33 cellular contexts compared by ENCODE assay signal in the genomic region with DNA sequence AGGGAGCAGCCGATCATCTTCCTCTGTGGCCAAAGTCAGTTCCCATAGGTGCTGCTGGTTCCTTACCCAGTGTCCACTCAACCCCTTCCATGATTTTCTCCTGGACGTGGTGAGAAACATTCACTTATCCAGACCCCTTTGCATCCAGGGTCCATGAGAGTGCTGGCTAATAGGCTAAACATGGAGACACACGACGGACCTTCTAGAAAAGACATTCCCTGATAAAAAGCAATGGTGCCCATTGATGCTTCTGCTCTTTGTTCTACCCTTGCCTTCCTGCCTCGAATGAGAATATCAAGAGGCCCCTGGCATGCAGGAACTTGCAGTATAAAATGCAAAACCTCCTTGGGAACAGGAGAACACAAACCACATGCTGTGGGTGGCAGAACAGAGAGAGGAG. TPM values are rescaled to one million over a fixed set of nuclear protein-coding genes. Genes with fewer than 3 reads are reported as not detected.
"Had no signal": no experiment of that assay in that cellular context is flagged by ENCODE, and none has a peak within 500 bp of the region (broad histone marks: within the 10 kb centered on the region; RNA-seq: fewer than 3 reads in every experiment).

No MANE protein-coding gene starts in this region.

- H2AFZ ChIP-seq: hepatocyte had no signal

- H3K9me3 ChIP-seq: left ventricle myocardium inferior, mucosa of descending colon, pancreas, prostate gland, sigmoid colon, stomach, testis, thyroid gland, transverse colon, upper lobe of left lung, vagina had no signal

- H3K4me3 ChIP-seq: hepatocyte, left ventricle myocardium inferior, lung, mucosa of descending colon, pancreas, prostate gland, sigmoid colon, smooth muscle cell, stomach, testis, thyroid gland, transverse colon, upper lobe of left lung, vagina had no signal

- H3K36me3 Mint-ChIP-seq: naive thymus-derived CD4-positive, alpha-beta T cell; natural killer cell treated with Interleukin-12 subunit alpha and Interleukin-12 subunit beta and Interleukin-15 and Interleukin-18, amount 100 ng/mL, for 72 hours; stimulated activated memory B cell treated with anti-CD40 and anti-IgM and Interleukin-4, amounts not matched to agents 10 μg/mL and 1 μg/mL and 100 μg/mL, for 72 hours had no signal

- H3K4me2 ChIP-seq: hepatocyte, smooth muscle cell had no signal

- H3K4me3 Mint-ChIP-seq: memory B cell; naive thymus-derived CD4-positive, alpha-beta T cell; natural killer cell treated with Interleukin-12 subunit alpha and Interleukin-12 subunit beta and Interleukin-15 and Interleukin-18, amount 100 ng/mL, for 72 hours; stimulated activated memory B cell treated with anti-CD40 and anti-IgM and Interleukin-4, amounts not matched to agents 10 μg/mL and 1 μg/mL and 100 μg/mL, for 72 hours had no signal

- ATAC-seq: mucosa of descending colon; naive thymus-derived CD4-positive, alpha-beta T cell; natural killer cell treated with Interleukin-12 subunit alpha and Interleukin-12 subunit beta and Interleukin-15 and Interleukin-18, amount 100 ng/mL, for 72 hours; pancreas; right cardiac atrium; stimulated activated memory B cell treated with anti-CD40 and anti-IgM and Interleukin-4, amounts not matched to agents 10 μg/mL and 1 μg/mL and 100 μg/mL, for 72 hours; stimulated activated naive CD8-positive, alpha-beta T cell treated with anti-CD3 and anti-CD28 coated beads, Interleukin-15, Interleukin-2, amounts not matched to agents 100 U/mL and 50 U/mL, for 24 hours had no signal

- H3K36me3 ChIP-seq: left ventricle myocardium inferior, pancreas, prostate gland, sigmoid colon, stomach, thyroid gland, transverse colon, upper lobe of left lung, vagina had no signal

- FAIRE-seq: pancreas had no signal

- H3K79me2 ChIP-seq: hepatocyte had no signal

- H3K4me1 Mint-ChIP-seq: memory B cell; naive thymus-derived CD4-positive, alpha-beta T cell; stimulated activated memory B cell treated with anti-CD40 and anti-IgM and Interleukin-4, amounts not matched to agents 10 μg/mL and 1 μg/mL and 100 μg/mL, for 72 hours had no signal

- H3K9me3 Mint-ChIP-seq: natural killer cell treated with Interleukin-12 subunit alpha and Interleukin-12 subunit beta and Interleukin-15 and Interleukin-18, amount 100 ng/mL, for 72 hours; stimulated activated memory B cell treated with anti-CD40 and anti-IgM and Interleukin-4, amounts not matched to agents 10 μg/mL and 1 μg/mL and 100 μg/mL, for 72 hours had no signal

- H3K27ac ChIP-seq: hepatocyte, left ventricle myocardium inferior, pancreas, prostate gland, sigmoid colon, stomach, testis, thyroid gland, transverse colon, upper lobe of left lung, vagina had no signal

- H3K27me3 ChIP-seq: hepatocyte, pancreas, sigmoid colon, testis, thyroid gland, transverse colon, upper lobe of left lung, vagina had no signal

- H3K27ac Mint-ChIP-seq: memory B cell; naive thymus-derived CD4-positive, alpha-beta T cell; natural killer cell treated with Interleukin-12 subunit alpha and Interleukin-12 subunit beta and Interleukin-15 and Interleukin-18, amount 100 ng/mL, for 72 hours; stimulated activated memory B cell treated with anti-CD40 and anti-IgM and Interleukin-4, amounts not matched to agents 10 μg/mL and 1 μg/mL and 100 μg/mL, for 72 hours had no signal

- DNase-seq: islet precursor cell; left ventricle myocardium inferior; midbrain; mucosa of descending colon; naive thymus-derived CD4-positive, alpha-beta T cell; nucleus accumbens; pancreas; posterior cingulate gyrus; retina; right cardiac atrium; sigmoid colon; stimulated activated CD4-positive, alpha-beta T cell treated with anti-CD3 and anti-CD28 coated beads, Interleukin-1b, Interleukin-23, amount 100 ng/mL, for 48 hours; stimulated activated CD4-positive, alpha-beta T cell treated with anti-CD3 and anti-CD28 coated beads, Interleukin-2, amount 100 ng/mL, for 48 hours; stimulated activated CD4-positive, alpha-beta T cell treated with anti-CD3 and anti-CD28 coated beads, Interleukin-4, amount 100 ng/mL, for 4 hours; stimulated activated CD8-positive, alpha-beta memory T cell treated with anti-CD3 and anti-CD28 coated beads, Interleukin-4, amount 100 ng/mL, for 48 hours; stimulated activated naive CD8-positive, alpha-beta T cell treated with anti-CD3 and anti-CD28 coated beads, Interleukin-15, Interleukin-2, amounts not matched to agents 100 U/mL and 50 U/mL, for 24 hours; stomach; testis; thyroid gland; transverse colon; upper lobe of left lung had no signal

- H3K4me1 ChIP-seq: left ventricle myocardium inferior, prostate gland, sigmoid colon, testis, vagina had no signal

RNA-seq across cellular contexts. Expression of a gene that starts 2.3 kb away (rescaled TPM):
- total RNA-seq: hepatocyte; left ventricle myocardium inferior; mesenteric fat pad; myocyte; naive thymus-derived CD4-positive, alpha-beta T cell; right cardiac atrium; skeletal muscle tissue; smooth muscle cell; vagina had no signal
- polyA plus RNA-seq: hepatocyte, neural cell, smooth muscle cell had no signal
